In the genomic region with DNA sequence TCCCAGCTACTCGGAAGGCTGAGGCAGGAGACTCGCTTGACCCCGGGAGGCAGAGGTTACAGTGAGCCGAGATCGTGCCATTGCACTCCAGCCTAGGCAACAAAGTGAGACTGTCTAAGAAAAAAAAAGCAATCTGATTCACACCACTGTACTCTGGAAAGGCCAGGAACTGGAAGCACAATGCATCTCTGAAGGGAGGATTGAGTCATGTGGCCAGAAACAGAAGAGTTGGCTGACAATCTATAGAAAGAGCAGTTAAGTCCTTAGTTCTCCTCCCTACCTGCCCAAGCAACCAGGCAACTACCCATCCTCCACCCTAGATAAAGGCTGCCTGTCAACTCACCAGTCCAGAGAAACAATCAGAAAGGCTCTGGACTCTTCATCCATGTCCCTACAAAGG, we compare ENCODE assay signal across 24 cellular contexts. TPM values are rescaled to one million over a fixed set of nuclear protein-coding genes. Genes with fewer than 3 reads are reported as not detected.
A peak's percentile ranks its signal among the peaks of the same experiment; 100 is the strongest.
DNase-seq lines count a peak whose midpoint lies in the region; ATAC-seq, FAIRE-seq and TF ChIP-seq lines count a peak whose summit lies in the region.
"Had no signal": no experiment of that assay in that cellular context is flagged by ENCODE, and none has a peak within 500 bp of the region (broad histone marks: within the 10 kb centered on the region; RNA-seq: fewer than 3 reads in every experiment).

No MANE protein-coding gene starts in this region.

- no peak overlapping the region for H3K27ac ChIP-seq in mammary epithelial cell (ENCODE audit: insufficient read depth, low read depth, low read length)
- H3K27ac ChIP-seq in breast epithelium = no peak overlapping the region
- no peak overlapping the region for H3K27ac ChIP-seq in keratinocyte (ENCODE audit: control insufficient read depth, insufficient read depth, low read length)
- H3K27ac ChIP-seq: BLaER1 treated with 17β-estradiol and CSF1 and Interleukin-3, amounts not matched to agents 10 nM and 100 nM; SJCRH30 had no signal

- H4K20me1 ChIP-seq in mammary epithelial cell (ENCODE audit: insufficient read depth, low read length) (no peaks in the 10 kb centered on the region), keratinocyte (ENCODE audit: control insufficient read depth, extremely low read depth, insufficient read depth, low read length) (no peaks in the 10 kb centered on the region)

- no peak for TF ChIP-seq CTCF in mammary epithelial cell (conservative IDR thresholded peaks at IDR 0.05 in 1 of 2, IDR thresholded peaks at IDR 0.05 in 1 of 2; ENCODE audit: extremely low read depth in 1 of 2, insufficient read depth in 1 of 2, low read depth in 1 of 2, low read length in 2 of 2)
- TF ChIP-seq CTCF in breast epithelium (IDR thresholded peaks at IDR 0.05) = no peak
- TF ChIP-seq CTCF in keratinocyte (optimal IDR thresholded peaks at IDR 0.05 in 1 of 3, IDR thresholded peaks at IDR 0.05 in 1 of 3, conservative IDR thresholded peaks at IDR 0.05 in 1 of 3; ENCODE audit: extremely low read depth in 1 of 3, insufficient read depth in 2 of 3, low read length in 3 of 3) = no peak
- TF ChIP-seq CTCF in HFFc6 (IDR thresholded peaks at IDR 0.05) = no peak

- H3K79me2 ChIP-seq in mammary epithelial cell (ENCODE audit: insufficient read depth, low read length) = peaks cover 22% of the 10 kb centered on the region
- H3K79me2 ChIP-seq in keratinocyte (ENCODE audit: control insufficient read depth, insufficient read depth, low read length) = no peaks in the 10 kb centered on the region

- intact Hi-C loops in mammary epithelial cell (cut with micrococcal nuclease) = no loop called here
- intact Hi-C loops in breast epithelium (cut with DNase I; ENCODE audit: low total_unique reads) = no loop called here

- no peaks in the 10 kb centered on the region for H3K9me3 Mint-ChIP-seq in HFFc6
- H3K9me3 Mint-ChIP-seq: CD8-positive, alpha-beta T cell had no signal

- no peak overlapping the region for H3K4me3 ChIP-seq in mammary epithelial cell (replicated peaks in 1 of 3; ENCODE audit: insufficient read depth in 1 of 3, low read depth in 2 of 3, low read length in 3 of 3)
- H3K4me3 ChIP-seq in breast epithelium = no peak overlapping the region
- H3K4me3 ChIP-seq in keratinocyte (ENCODE audit: control insufficient read depth in 2 of 3, extremely low read depth in 1 of 3, insufficient read depth in 2 of 3, low read depth in 1 of 3, low read length in 3 of 3) = no peak overlapping the region
- H3K4me3 ChIP-seq: BLaER1 treated with 17β-estradiol and CSF1 and Interleukin-3, amounts not matched to agents 10 nM and 100 nM; GM12878; K562; SJCRH30 had no signal

- H2AFZ ChIP-seq in mammary epithelial cell (ENCODE audit: low read depth, low read length) = no peak overlapping the region
- H2AFZ ChIP-seq in keratinocyte (ENCODE audit: control insufficient read depth, low read length) = no peak overlapping the region

- no peaks in the 10 kb centered on the region for H3K9me3 ChIP-seq in mammary epithelial cell (replicated peaks; ENCODE audit: insufficient read depth, low read length)
- no peaks in the 10 kb centered on the region for H3K9me3 ChIP-seq in breast epithelium
- H3K9me3 ChIP-seq in keratinocyte (ENCODE audit: control insufficient read depth, low read depth, low read length) = no peaks in the 10 kb centered on the region
- H3K9me3 ChIP-seq: SJCRH30 had no signal

- no peak overlapping the region for H3K9ac ChIP-seq in mammary epithelial cell (ENCODE audit: insufficient read depth, low read length)
- H3K9ac ChIP-seq in keratinocyte (ENCODE audit: control insufficient read depth, extremely low read depth, insufficient read depth, low read length) = no peak overlapping the region
- H3K9ac ChIP-seq: BLaER1 treated with 17β-estradiol and CSF1 and Interleukin-3, amounts not matched to agents 10 nM and 100 nM had no signal

- DNase-seq in mammary epithelial cell (peak; percentile 65), breast epithelium (ENCODE audit: low spot score in 2 of 2) (no peak), dermis blood vessel endothelial cell (peak; percentile 31), keratinocyte (ENCODE audit: low read depth, low spot score) (no peak), SKM-1 treated with dmso at 0.1 percent for 144 hours (lab: John Stamatoyannopoulos, UW; ENCODE audit: unreplicated experiment) (no peak), HFFc6 (no peak)
- DNase-seq in stimulated activated CD4-positive, alpha-beta T cell treated with anti-CD3 and anti-CD28 coated beads, Interleukin-4, amount 100 ng/mL, for 1 hour = no peak
- DNase-seq: 8988T; CD8-positive, alpha-beta T cell; DND-41; MM.1S; NCI-H1092 treated with DMSO at 0.1 percent for 48 hours; NCI-H146; NCI-H2029 treated with DMSO at 0.1 percent for 48 hours; NCI-H226; NCI-H510A treated with DMSO at 0.1 percent for 48 hours; NCI-H748 treated with DMSO at 0.1 percent for 48 hours; SJCRH30 had no signal

- in situ Hi-C loops in mammary epithelial cell (cut with MboI; ENCODE audit: low sequenced_read_pairs in 2 of 2) = no loop called here

- H3K4me3 Mint-ChIP-seq in HFFc6 = no peak overlapping the region
- H3K4me3 Mint-ChIP-seq: CD8-positive, alpha-beta T cell had no signal

- BruUV-seq in mammary epithelial cell (replicated peaks; lab: Mats Ljungman, UMichigan) = no TSS peak

- no peaks in the 10 kb centered on the region; the same call in 1 of the 2 replicates for H3K27me3 Mint-ChIP-seq in HFFc6 (ENCODE audit: insufficient read depth)

- H3K4me1 Mint-ChIP-seq in HFFc6 (ENCODE audit: low read depth) = peaks cover 19% of the 10 kb centered on the region

- no CpG with 5 or more reads among the region's 5 CpGs for WGBS in mammary epithelial cell (ENCODE audit: low coverage, missing lambda C conversion rate)

- dilution Hi-C loops in mammary epithelial cell (cut with HindIII; ENCODE audit: low sequenced_read_pairs) = no loop called here
- dilution Hi-C loops in keratinocyte (cut with MboI; ENCODE audit: extremely low pct_ligation_motif_present, low sequenced_read_pairs) = no loop called here

- CTCF ChIA-PET in mammary epithelial cell (lab: Charles Lee; ENCODE audit: low non-redundant PET) = no interaction called here

- no peaks in the 10 kb centered on the region for H3K9me1 ChIP-seq in keratinocyte (ENCODE audit: control insufficient read depth, extremely low read depth, insufficient read depth, low read length)

- H3K36me3 Mint-ChIP-seq in HFFc6 (ENCODE audit: low read depth) = no peaks in the 10 kb centered on the region
- H3K36me3 Mint-ChIP-seq: CD8-positive, alpha-beta T cell had no signal

- peak; percentile 61 for FAIRE-seq in keratinocyte (lab: Jason Lieb, UNC)
- FAIRE-seq: GM12878, GM19239, K562 had no signal

- H3K4me2 ChIP-seq in mammary epithelial cell (ENCODE audit: insufficient read depth, low read depth, low read length) (no peak overlapping the region), keratinocyte (ENCODE audit: control insufficient read depth, extremely low read depth, insufficient read depth, low read depth, low read length) (no peak overlapping the region)
- H3K4me2 ChIP-seq: BLaER1 treated with 17β-estradiol and CSF1 and Interleukin-3, amounts not matched to agents 10 nM and 100 nM had no signal

- TF ChIP-seq POLR2A in breast epithelium (IDR thresholded peaks at IDR 0.05) = no peak

- no peak overlapping the region for H3K27ac Mint-ChIP-seq in HFFc6
- H3K27ac Mint-ChIP-seq: CD8-positive, alpha-beta T cell had no signal

- no peaks in the 10 kb centered on the region for H3K27me3 ChIP-seq in mammary epithelial cell (ENCODE audit: insufficient read depth, low read length)
- no peaks in the 10 kb centered on the region for H3K27me3 ChIP-seq in breast epithelium
- H3K27me3 ChIP-seq in keratinocyte (ENCODE audit: control insufficient read depth, extremely low read depth, insufficient read depth, low read length) = no peaks in the 10 kb centered on the region
- H3K27me3 ChIP-seq: BLaER1 treated with 17β-estradiol and CSF1 and Interleukin-3, amounts not matched to agents 10 nM and 100 nM; SJCRH30 had no signal

- no peak for ATAC-seq in HG03354 (IDR thresholded peaks at IDR 0.05; ENCODE audit: poor library complexity, severe bottlenecking, unreplicated experiment)
- ATAC-seq: CD8-positive, alpha-beta T cell; GM12878; K562; Panc1 had no signal

- H3K4me1 ChIP-seq in mammary epithelial cell (ENCODE audit: insufficient read depth, low read length) (peaks cover 15% of the 10 kb centered on the region), breast epithelium (no peaks in the 10 kb centered on the region), keratinocyte (ENCODE audit: control insufficient read depth, extremely low read depth, insufficient read depth, low read length) (peaks cover 17% of the 10 kb centered on the region)
- H3K4me1 ChIP-seq: SJCRH30 had no signal

- H3K36me3 ChIP-seq in mammary epithelial cell (ENCODE audit: insufficient read depth, low read length) (no peaks in the 10 kb centered on the region), breast epithelium (no peaks in the 10 kb centered on the region), keratinocyte (ENCODE audit: control insufficient read depth in 2 of 2, extremely low read depth in 1 of 2, insufficient read depth in 2 of 2, low read length in 2 of 2) (no peaks in the 10 kb centered on the region)
- H3K36me3 ChIP-seq: SJCRH30 had no signal

RNA-seq across cellular contexts. Expression of a gene that starts 45.8 kb away (rescaled TPM):
- total RNA-seq in mammary epithelial cell (10 to 100 TPM; 12.8 to 13.8 TPM), breast epithelium (10 to 100 TPM; 17.9 to 80.3 (median 46.8) TPM), dermis blood vessel endothelial cell (15.8 and 21.0 TPM in 2 replicates)
- polyA plus RNA-seq in mammary epithelial cell (7.3 TPM), keratinocyte (6.8 to 11.9 TPM (median 11.7 TPM) in 3 replicates)
- polyA minus RNA-seq in mammary epithelial cell (15.3 TPM), keratinocyte (6.6 to 22.0 TPM (median 16.7 TPM) in 3 replicates)
- polyA plus RNA-seq in keratinocyte (2011; ENCODE audit: low read depth) = 1.7 TPM
- polyA plus RNA-seq in keratinocyte (2011; cell fraction: cytosol; rRNA removed) = 6.5 and 9.3 TPM in 2 replicates
- 10.5 and 12.5 TPM in 2 replicates for polyA plus RNA-seq in keratinocyte (2011; cell fraction: nucleus; rRNA removed)
- polyA plus RNA-seq in keratinocyte (2012; ENCODE audit: low replicate concordance) = 2.9 and 9.7 TPM in 2 replicates
- polyA minus RNA-seq in keratinocyte (2011; cell fraction: cytosol; rRNA and poly(A)+ RNA removed) = 10.0 TPM
- 11.1 and 21.7 TPM in 2 replicates for polyA minus RNA-seq in keratinocyte (2011; cell fraction: nucleus; rRNA and poly(A)+ RNA removed)
- total RNA-seq in HFFc6 (2021; fragmentation: NEBNext Ultra II Directional; extraction: Animal tissue kit (Norgen Biotek cat#: 25700)) = 1 to 10 TPM; 5.4 to 8.9 (median 6.0) TPM

Comparison
In these comparisons a context has a peak if more than half of its experiments do, and no peak if none do; other contexts are left out.
1. DNase-seq: peak in mammary epithelial cell (single experiment) and dermis blood vessel endothelial cell (single experiment); none in breast epithelium (0 of 2), keratinocyte (single experiment), SKM-1 treated with dmso at 0.1 percent for 144 hours (single experiment), HFFc6 (single experiment) and stimulated activated CD4-positive, alpha-beta T cell treated with anti-CD3 and anti-CD28 coated beads, Interleukin-4, amount 100 ng/mL, for 1 hour (single experiment).